Comparison of ENCODE assay signal across 8 cellular contexts in the genomic region with DNA sequence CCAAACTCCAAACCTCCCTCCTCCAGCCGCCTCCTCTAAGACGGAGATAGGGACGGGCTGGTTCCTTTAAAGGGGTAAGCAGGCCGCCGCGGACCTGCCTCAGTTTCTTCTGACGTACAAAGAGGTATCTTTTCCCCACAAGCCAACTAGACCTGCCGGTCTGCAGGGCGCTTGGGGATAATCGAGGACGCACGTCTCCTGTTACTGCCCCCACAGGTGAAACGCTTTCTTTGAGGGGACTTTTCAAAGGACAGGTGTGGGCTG.
DNase-seq lines count a peak whose midpoint lies in the region; ATAC-seq and TF ChIP-seq lines count a peak whose summit lies in the region.

No MANE protein-coding gene starts in this region.

- ATAC-seq in HG03571 (IDR thresholded peaks at IDR 0.05; ENCODE audit: unreplicated experiment) = no peak

- no peaks in the 10 kb centered on the region for H3K27me3 ChIP-seq in mucosa of stomach (ENCODE audit: control insufficient read depth, insufficient read depth, low read length)

- no peaks in the 10 kb centered on the region for H3K36me3 ChIP-seq in mucosa of stomach (ENCODE audit: control insufficient read depth, insufficient read depth, low read length)

- H3K4me3 ChIP-seq in NB4 (ENCODE audit: low read depth, low read length) (peak overlapping the region; percentile 90), choroid plexus epithelial cell (ENCODE audit: low read depth, low read length) (peak overlapping the region; percentile 85), mucosa of stomach (ENCODE audit: low read length) (peak overlapping the region; percentile 97)

- peaks cover 27% of the 10 kb centered on the region for H3K4me1 ChIP-seq in mucosa of stomach (ENCODE audit: control insufficient read depth, insufficient read depth, low read length)

- TF ChIP-seq CTCF in NB4 (IDR thresholded peaks at IDR 0.05; ENCODE audit: low read depth, low read length) (no peak), choroid plexus epithelial cell (conservative IDR thresholded peaks at IDR 0.05; ENCODE audit: low read depth, low read length) (no peak)

- H3K9me3 ChIP-seq in mucosa of stomach (ENCODE audit: control insufficient read depth, low read length) = no peaks in the 10 kb centered on the region

- H3K9ac ChIP-seq in mucosa of stomach (ENCODE audit: low read length) = peak overlapping the region; percentile 90

- TF ChIP-seq POLR2A in NB4 (IDR thresholded peaks at IDR 0.05; ENCODE audit: extremely low read depth, insufficient read length) = peak; percentile 5

- DNase-seq in DMS153 treated with DMSO at 0.1 percent for 48 hours (lab: John Stamatoyannopoulos, UW; ENCODE audit: unreplicated experiment) (peak; percentile 45), DMS153 (lab: John Stamatoyannopoulos, UW) (no peak), NB4 (ENCODE audit: low read depth) (no peak), choroid plexus epithelial cell (ENCODE audit: low read depth) (no peak), NCI-H146 treated with DMSO at 0.1 percent for 48 hours (lab: John Stamatoyannopoulos, UW; ENCODE audit: unreplicated experiment) (no peak)
- no peak for DNase-seq in activated effector memory CD4-positive, alpha-beta T cell treated with anti-CD3 and anti-CD28 coated beads, Interleukin-2, amount 50 U/mL, for 16 hours
